Comparison of ENCODE assay signal across 1 cellular context in the genomic region with DNA sequence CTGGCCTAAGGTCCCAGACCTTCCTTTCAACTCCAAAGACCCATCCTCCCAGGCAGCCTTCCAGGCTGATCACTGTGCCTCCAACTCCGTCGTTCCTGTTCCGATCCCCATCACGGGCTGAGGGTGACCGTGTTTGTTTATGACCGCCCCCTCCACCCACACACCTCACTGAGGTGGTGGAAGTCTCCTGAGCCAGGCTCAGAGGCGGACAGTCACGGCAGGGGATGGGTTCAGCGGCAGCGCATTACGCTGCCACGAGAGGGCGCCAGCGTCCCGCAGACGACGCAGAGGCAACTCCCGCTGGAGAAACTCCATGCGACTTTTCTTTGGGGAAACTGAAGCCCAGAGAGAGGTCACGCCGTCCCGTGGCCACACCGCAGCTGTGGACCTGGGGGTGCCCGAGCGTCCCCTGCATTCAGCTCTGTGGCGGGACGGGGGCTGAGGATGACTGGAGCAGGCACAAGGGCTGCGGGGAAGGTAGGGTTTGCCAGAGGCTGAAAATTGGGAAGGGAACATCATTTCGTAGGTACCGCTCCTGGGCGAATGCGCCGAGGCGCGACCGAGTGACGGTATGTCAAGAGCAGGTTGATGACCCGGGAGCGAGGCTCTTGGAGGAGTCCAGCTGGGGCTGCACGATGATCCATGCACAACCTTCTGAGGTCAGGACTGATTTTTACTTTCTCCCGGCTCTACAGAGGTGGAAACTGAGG.
TF ChIP-seq lines count a peak whose summit lies in the region.

No MANE protein-coding gene starts in this region.

TF ChIP-seq in WTC11, 78 proteins besides CTCF, POLR2A, EP300 and RAD21 (continued from another document):
- TF ChIP-seq ZNF532 (CRISPR knock-in tag; IDR thresholded peaks at IDR 0.05; ENCODE audit: borderline replicate concordance) (no peak), RELA (CRISPR knock-in tag; IDR thresholded peaks at IDR 0.05; ENCODE audit: borderline replicate concordance) (no peak), ATF3 (CRISPR knock-in tag; conservative IDR thresholded peaks at IDR 0.05) (no peak)
TF ChIP-seq in WTC11: peak in this region for 4.
